33 cellular contexts compared by ENCODE assay signal in the genomic region with DNA sequence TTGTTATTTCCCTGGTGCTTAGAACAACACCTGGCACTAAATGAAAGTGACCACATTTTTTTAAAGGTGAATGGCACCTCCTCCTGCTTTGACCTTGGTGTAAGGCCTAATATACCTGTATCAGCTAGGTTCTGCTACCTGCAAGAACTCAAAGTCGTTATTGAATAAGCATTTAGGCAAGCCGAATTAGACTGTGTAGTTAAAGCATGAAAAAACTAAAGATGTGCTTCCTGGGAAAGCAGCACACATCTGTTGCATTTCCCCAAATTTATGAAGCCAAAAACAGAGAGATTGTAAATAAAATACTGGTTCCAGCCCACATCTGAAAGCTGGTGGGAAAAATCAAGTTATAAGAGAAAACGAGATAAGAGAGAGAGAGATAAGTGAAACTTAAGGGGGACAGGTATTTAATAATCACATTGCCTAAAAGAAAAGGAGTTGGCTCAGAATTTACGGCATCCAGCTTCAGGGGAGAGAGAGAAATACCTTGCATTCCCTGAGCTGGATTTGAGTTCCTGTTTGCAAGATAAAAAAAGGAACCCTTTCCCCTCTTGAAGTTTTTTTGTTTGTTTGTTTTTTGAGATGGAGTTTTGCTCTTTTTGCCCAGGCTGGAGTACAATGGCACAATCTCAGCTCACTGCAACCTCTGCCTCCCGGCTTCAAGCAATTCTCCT. TPM values are rescaled to one million over a fixed set of nuclear protein-coding genes. Genes with fewer than 3 reads are reported as not detected.
DNase-seq lines count a peak whose midpoint lies in the region; ATAC-seq, FAIRE-seq and TF ChIP-seq lines count a peak whose summit lies in the region.
"Had no signal": no experiment of that assay in that cellular context is flagged by ENCODE, and none has a peak within 500 bp of the region (broad histone marks: within the 10 kb centered on the region; RNA-seq: fewer than 3 reads in every experiment).

No MANE protein-coding gene starts in this region.

- H4K20me1 ChIP-seq in HepG2 (ENCODE audit: insufficient read depth, low read length): no peaks in the 10 kb centered on the region

- no peak for FAIRE-seq in HepG2 (lab: Jason Lieb, UNC)
- FAIRE-seq: A549, G401.6, GM19239 had no signal

- peaks cover 32% of the 10 kb centered on the region for H3K4me1 Mint-ChIP-seq in activated T-helper 17 cell treated with anti-CD3 and anti-CD28 coated beads, Interleukin-2, amount 50 U/mL, for 72 hours
- H3K4me1 Mint-ChIP-seq in naive B cell: peaks cover 25 to 39% (median 38%) of the 10 kb centered on the region in 3 donors

- H3K9me3 Mint-ChIP-seq in activated T-helper 17 cell treated with anti-CD3 and anti-CD28 coated beads, Interleukin-2, amount 50 U/mL, for 72 hours: no peaks in the 10 kb centered on the region
- no peaks in the 10 kb centered on the region for H3K9me3 Mint-ChIP-seq in naive B cell
- H3K9me3 Mint-ChIP-seq: activated naive CD4-positive, alpha-beta T cell treated with anti-CD3 and anti-CD28 coated beads, Interleukin-2, amount 50 U/mL, for 24 hours; effector memory CD8-positive, alpha-beta T cell; HFFc6; memory B cell; stimulated activated naive CD8-positive, alpha-beta T cell treated with anti-CD3 and anti-CD28 coated beads, Interleukin-15, amount 100 ng/mL, for 72 hours had no signal

- H3K4me1 ChIP-seq in HepG2 (ENCODE audit: insufficient read depth, low read length): peaks cover 45% of the 10 kb centered on the region
- H3K4me1 ChIP-seq in right lobe of liver: peaks cover 0 to 8% (median 0%) of the 10 kb centered on the region in 4 donors
- peaks cover 23 to 45% (median 32%) of the 10 kb centered on the region in 4 donors for H3K4me1 ChIP-seq in stomach

- H3K27ac ChIP-seq in HepG2 (ENCODE audit: extremely low read length, insufficient read depth, low read length): no peak overlapping the region
- no peak overlapping the region for H3K27ac ChIP-seq in right lobe of liver
- H3K27ac ChIP-seq in stomach: peak overlapping the region in 2 of 5 donors; percentile 22 to 29
- H3K27ac ChIP-seq: A549, colonic mucosa, foreskin keratinocyte, PC-9, tibial artery had no signal

- no TSS peak for BruUV-seq in HepG2 (replicated peaks; lab: Mats Ljungman, UMichigan)

- H3K36me3 ChIP-seq in HepG2 (replicated peaks in 1 of 2; ENCODE audit: control insufficient read depth in 1 of 2, insufficient read depth in 2 of 2, low read length in 2 of 2) (no peaks in the 10 kb centered on the region), right lobe of liver (no peaks in the 10 kb centered on the region), stomach (no peaks in the 10 kb centered on the region)
- H3K36me3 ChIP-seq: colonic mucosa, esophagus muscularis mucosa, tibial artery had no signal

- H3K27me3 Mint-ChIP-seq in activated T-helper 17 cell treated with anti-CD3 and anti-CD28 coated beads, Interleukin-2, amount 50 U/mL, for 72 hours: no peaks in the 10 kb centered on the region
- H3K27me3 Mint-ChIP-seq in naive B cell: no peaks in the 10 kb centered on the region
- H3K27me3 Mint-ChIP-seq: activated naive CD4-positive, alpha-beta T cell treated with anti-CD3 and anti-CD28 coated beads, Interleukin-2, amount 50 U/mL, for 24 hours; effector memory CD8-positive, alpha-beta T cell; memory B cell; stimulated activated naive CD8-positive, alpha-beta T cell treated with anti-CD3 and anti-CD28 coated beads, Interleukin-15, amount 100 ng/mL, for 72 hours had no signal

- ATAC-seq in HepG2 (no peak), right lobe of liver (no peak), naive B cell (ENCODE audit: low read depth in 2 of 2) (no peak), GM18909 (IDR thresholded peaks at IDR 0.05; ENCODE audit: poor library complexity, unreplicated experiment) (no peak), GM18873 (IDR thresholded peaks at IDR 0.05; ENCODE audit: low FRiP score, unreplicated experiment) (no peak)
- ATAC-seq in activated T-helper 17 cell treated with anti-CD3 and anti-CD28 coated beads, Interleukin-2, amount 50 U/mL, for 72 hours (replicated peaks): no peak
- ATAC-seq: A549; activated CD8-positive, alpha-beta memory T cell treated with anti-CD3 and anti-CD28 coated beads, Interleukin-2, amount 10 ng/mL, durations not matched to agents 7 days and 5 days; effector memory CD8-positive, alpha-beta T cell; foreskin keratinocyte; left cardiac atrium; stimulated activated naive CD8-positive, alpha-beta T cell treated with anti-CD3 and anti-CD28 coated beads, Interleukin-15, amount 100 ng/mL, for 72 hours had no signal

- TF ChIP-seq POLR2A in HepG2 (IDR thresholded peaks at IDR 0.05; ENCODE audit: insufficient read depth in 1 of 2, low read depth in 2 of 2, low read length in 2 of 2) (no peak), right lobe of liver (IDR thresholded peaks at IDR 0.05) (no peak), stomach (IDR thresholded peaks at IDR 0.05) (no peak)

- in situ Hi-C loops in HepG2 (cut with HindIII; ENCODE audit: extremely low pct_ligation_motif_present, low pct_unique_long_range_greater_than_20kb): no loop called here

- H3K9ac ChIP-seq in HepG2 (ENCODE audit: insufficient read depth, low read depth, low read length): no peak overlapping the region

- TF ChIP-seq EP300 in HepG2 (IDR thresholded peaks at IDR 0.05; ENCODE audit: low read depth in 2 of 2, low read length in 2 of 2) (no peak), HepG2 (CRISPR knock-in tag; IDR thresholded peaks at IDR 0.05; ENCODE audit: borderline replicate concordance) (no peak), stomach (IDR thresholded peaks at IDR 0.05) (no peak)

- H3K27ac Mint-ChIP-seq in activated T-helper 17 cell treated with anti-CD3 and anti-CD28 coated beads, Interleukin-2, amount 50 U/mL, for 72 hours: peak overlapping the region; percentile 82
- H3K27ac Mint-ChIP-seq in naive B cell: peak overlapping the region in 1 of 6 donors; percentile 76

- WGBS in HepG2 (ENCODE audit: low lambda C conversion rate): 3% methylated on average over 5 of the region's 5 CpGs
- WGBS in right lobe of liver (ENCODE audit: insufficient coverage, low coverage, low lambda C conversion rate, missing lambda C conversion rate): 52% methylated on average over 4 of the region's 5 CpGs
- WGBS in stomach, 5 donors: 42 to 57% (median 47%) methylated on average over 5 of the region's 5 CpGs

- peak overlapping the region; percentile 94 for H3K4me3 Mint-ChIP-seq in activated T-helper 17 cell treated with anti-CD3 and anti-CD28 coated beads, Interleukin-2, amount 50 U/mL, for 72 hours
- H3K4me3 Mint-ChIP-seq in naive B cell: peak overlapping the region in 5 of 8 donors; percentile 65 to 88 (median 85)

- no peak overlapping the region for H2AFZ ChIP-seq in HepG2 (ENCODE audit: low read length)
- H2AFZ ChIP-seq: PC-9 had no signal

- POLR2A ChIA-PET in HepG2 (lab: Yijun Ruan, JAX): no interaction called here

- no peak for TF ChIP-seq CTCF in HepG2 (CRISPR knock-in tag; IDR thresholded peaks at IDR 0.05)
- no peak for TF ChIP-seq CTCF in right lobe of liver (IDR thresholded peaks at IDR 0.05)
- TF ChIP-seq CTCF in stomach (IDR thresholded peaks at IDR 0.05): no peak

- CTCF ChIA-PET in HepG2 (lab: Yijun Ruan, JAX; ENCODE audit: low intra/inter-chr PET ratio, low total read pairs): no interaction called here

- intact Hi-C loops in HepG2 (cut with micrococcal nuclease; ENCODE audit: unreplicated experiment): no loop called here
- intact Hi-C loops in right lobe of liver (cut with DNase I): no loop called here
- intact Hi-C loops in stomach (cut with DNase I; ENCODE audit: low total_unique reads): no loop called here

- no peak for DNase-seq in HepG2 (ENCODE audit: low spot score)
- no peak for DNase-seq in right lobe of liver
- DNase-seq in naive B cell: no peak
- no peak for DNase-seq in stimulated activated naive CD4-positive, alpha-beta T cell (lab: John Stamatoyannopoulos, UW)
- no peak for DNase-seq in stomach
- DNase-seq: activated CD8-positive, alpha-beta memory T cell treated with anti-CD3 and anti-CD28 coated beads, Interleukin-2, amount 10 ng/mL, durations not matched to agents 7 days and 5 days; AML-193; amygdala; colonic mucosa; DMS53; effector memory CD8-positive, alpha-beta T cell; foreskin keratinocyte; HFFc6; left cardiac atrium; NCI-H1694 treated with DMSO at 0.1 percent for 48 hours; NCI-H2171 treated with DMSO at 0.1 percent for 48 hours; NCI-H526; NK-92 treated with Interleukin-12 subunit alpha and Interleukin-12 subunit beta, amount 100 ng/mL, for 24 hours; nucleus accumbens; PC-9; Right ventricle myocardium superior; stimulated activated naive CD8-positive, alpha-beta T cell treated with anti-CD3 and anti-CD28 coated beads, Interleukin-15, amount 100 ng/mL, for 72 hours; T1000; tibial artery had no signal

- H3K4me3 ChIP-seq in HepG2 (replicated peaks in 1 of 3; ENCODE audit: insufficient read depth in 1 of 3, low read depth in 2 of 3, low read length in 3 of 3) (no peak overlapping the region), right lobe of liver (no peak overlapping the region), stomach (no peak overlapping the region)
- H3K4me3 ChIP-seq: A549, colonic mucosa, esophagus muscularis mucosa, PC-9, tibial artery had no signal

- H3K9me3 ChIP-seq in HepG2 (ENCODE audit: low read length) (no peaks in the 10 kb centered on the region), right lobe of liver (no peaks in the 10 kb centered on the region), stomach (no peaks in the 10 kb centered on the region)
- H3K9me3 ChIP-seq: A549, colonic mucosa, esophagus muscularis mucosa, tibial artery had no signal

- peaks cover 5% of the 10 kb centered on the region for H3K79me2 ChIP-seq in HepG2 (ENCODE audit: insufficient read depth, low read length)

- H3K27me3 ChIP-seq in HepG2 (ENCODE audit: control insufficient read depth in 1 of 2, insufficient read depth in 2 of 2, low read length in 2 of 2): peaks cover 1 to 27% of the 10 kb centered on the region in 2 experiments; a peak in 3 of 5 replicates
- H3K27me3 ChIP-seq in right lobe of liver: no peaks in the 10 kb centered on the region
- H3K27me3 ChIP-seq in stomach: no peaks in the 10 kb centered on the region
- H3K27me3 ChIP-seq: colonic mucosa, esophagus muscularis mucosa, foreskin keratinocyte, tibial artery had no signal

- no peak overlapping the region; the same call in 1 of the 2 replicates for H3K4me2 ChIP-seq in HepG2 (ENCODE audit: low read depth, low read length)
- H3K4me2 ChIP-seq: A549, PC-9 had no signal

- peaks cover 30% of the 10 kb centered on the region for H3K36me3 Mint-ChIP-seq in activated T-helper 17 cell treated with anti-CD3 and anti-CD28 coated beads, Interleukin-2, amount 50 U/mL, for 72 hours (ENCODE audit: low read depth)
- no peaks in the 10 kb centered on the region for H3K36me3 Mint-ChIP-seq in naive B cell
- H3K36me3 Mint-ChIP-seq: memory B cell had no signal

- no peak for TF ChIP-seq RAD21 in HepG2 (CRISPR knock-in tag; IDR thresholded peaks at IDR 0.05)

RNA-seq across cellular contexts. Expression of a gene that starts 1.8 kb away (rescaled TPM):
- 28.4 and 30.3 TPM in 2 replicates for total RNA-seq in HepG2 (2016; rRNA removed; fragmentation: Illumina TruSeq; extraction: Trizol)
- 4.1 and 5.8 TPM in 2 replicates for total RNA-seq in HepG2 (2016; cell fraction: cytosol; rRNA removed; fragmentation: Illumina TruSeq; extraction: Trizol; ENCODE audit: low read depth)
- total RNA-seq in HepG2 (2016; cell fraction: insoluble cytoplasmic fraction; rRNA removed; fragmentation: Illumina TruSeq; extraction: Trizol): 29.5 and 30.7 TPM in 2 replicates
- total RNA-seq in HepG2 (2016; cell fraction: membrane; rRNA removed; fragmentation: Illumina TruSeq; extraction: Trizol): 12.3 and 13.8 TPM in 2 replicates
- 39.8 and 40.1 TPM in 2 replicates for total RNA-seq in HepG2 (2016; cell fraction: nucleus; rRNA removed; fragmentation: Illumina TruSeq; extraction: Trizol)
- 55.5 and 76.1 TPM in 2 replicates for polyA plus RNA-seq in HepG2 (2011; rRNA removed)
- 65.7 and 89.1 TPM in 2 replicates for polyA plus RNA-seq in HepG2 (2011; cell fraction: cytosol; rRNA removed)
- 262 and 282 TPM in 2 replicates for polyA plus RNA-seq in HepG2 (2011; cell fraction: nucleus; rRNA removed)
- polyA plus RNA-seq in HepG2 (2012): 18.0 and 24.0 TPM in 2 replicates
- polyA plus RNA-seq in HepG2 (2016; cell fraction: cytosol; fragmentation: Illumina TruSeq; extraction: Trizol; ENCODE audit: low read depth): 2.7 and 2.8 TPM in 2 replicates
- polyA plus RNA-seq in HepG2 (2016; cell fraction: insoluble cytoplasmic fraction; fragmentation: Illumina TruSeq; extraction: Trizol; ENCODE audit: low read depth): 25.0 and 28.1 TPM in 2 replicates
- polyA plus RNA-seq in HepG2 (2016; cell fraction: membrane; fragmentation: Illumina TruSeq; extraction: Trizol; ENCODE audit: low read depth): 6.2 and 7.9 TPM in 2 replicates
- polyA plus RNA-seq in HepG2 (2016; cell fraction: nucleus; fragmentation: Illumina TruSeq; extraction: Trizol; ENCODE audit: insufficient read depth, low read depth): 37.8 and 41.4 TPM in 2 replicates
- 225 and 394 TPM in 2 replicates for polyA minus RNA-seq in HepG2 (2011; rRNA and poly(A)+ RNA removed; ENCODE audit: low replicate concordance)
- polyA minus RNA-seq in HepG2 (2011; cell fraction: cytosol; rRNA and poly(A)+ RNA removed): 40.2 and 54.6 TPM in 2 replicates
- 110 and 137 TPM in 2 replicates for polyA minus RNA-seq in HepG2 (2011; cell fraction: nucleus; rRNA and poly(A)+ RNA removed)
- total RNA-seq in right lobe of liver: 10 to 100 TPM; 13.9 to 57.8 (median 29.4) TPM
- total RNA-seq in activated T-helper 17 cell treated with anti-CD3 and anti-CD28 coated beads, Interleukin-2, amount 50 U/mL, for 72 hours: 100 to 1,000 TPM in 1 of 2 donors, 10 to 100 TPM in 1; 97.5 to 108 TPM
- 10 to 100 TPM; 16.0 to 27.1 (median 19.5) TPM for polyA plus RNA-seq in naive B cell (ENCODE audit: low read depth in 6 of 6)
- 100 to 1,000 TPM in 3 of 5 donors, 10 to 100 TPM in 2; 21.7 to 180 (median 129) TPM for total RNA-seq in stomach
- 10 to 100 TPM; 24.8 to 36.5 (median 24.8) TPM for polyA plus RNA-seq in stomach
